Comparison of ENCODE assay signal across 1 cellular context in genomic region chr11:27665508-27666101, GRCh38. TPM values are rescaled to one million over a fixed set of nuclear protein-coding genes. Genes with fewer than 3 reads are reported as not detected.
"Had no signal": no experiment of that assay in that cellular context is flagged by ENCODE, and none has a peak within 500 bp of the region (broad histone marks: within the 10 kb centered on the region; RNA-seq: fewer than 3 reads in every experiment).

No MANE protein-coding gene starts in this region.

RNA-seq across cellular contexts. Expression of gene BDNF, which starts 34.6 kb away (rescaled TPM):
- total RNA-seq: natural killer cell treated with Interleukin-12 subunit alpha and Interleukin-12 subunit beta and Interleukin-15 and Interleukin-18, amount 100 ng/mL, for 72 hours had no signal
